Comparison of ENCODE assay signal across 22 cellular contexts in the genomic region with DNA sequence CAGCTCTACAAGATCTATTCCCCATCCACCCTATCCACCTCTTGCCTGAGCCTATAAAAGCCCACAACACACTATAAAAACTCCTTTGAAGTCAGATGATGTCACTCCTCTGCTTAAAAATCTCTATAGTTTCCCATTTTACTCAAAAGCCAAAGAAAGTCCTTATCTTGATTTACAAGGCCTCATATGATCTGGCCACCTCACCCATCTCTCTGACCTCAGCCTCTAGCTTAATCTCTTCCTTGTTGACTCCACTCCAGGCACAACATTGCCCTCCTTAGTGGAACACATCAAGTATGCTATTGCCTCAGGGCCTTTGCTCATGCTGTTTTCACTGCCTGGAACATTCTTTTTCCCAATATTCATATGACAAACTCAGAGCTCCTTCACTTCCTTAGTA. TPM values are rescaled to one million over a fixed set of nuclear protein-coding genes. Genes with fewer than 3 reads are reported as not detected.
DNase-seq lines count a peak whose midpoint lies in the region; TF ChIP-seq lines count a peak whose summit lies in the region.
"Had no signal": no experiment of that assay in that cellular context is flagged by ENCODE, and none has a peak within 500 bp of the region (broad histone marks: within the 10 kb centered on the region; RNA-seq: fewer than 3 reads in every experiment).

No MANE protein-coding gene starts in this region.

- DNase-seq in ELR (ENCODE audit: low read depth), result peak; percentile 75
- DNase-seq in OCI-M1 (lab: John Stamatoyannopoulos, UW), result peak; percentile 74
- no peak for DNase-seq in chondrocyte (ENCODE audit: low spot score)
- DNase-seq in kidney tubule cell (ENCODE audit: low spot score), result peak; percentile 51
- DNase-seq in Ammon's horn (ENCODE audit: low spot score), result no peak
- DNase-seq in NCI-H1436 (lab: John Stamatoyannopoulos, UW), result no peak
- no peak for DNase-seq in AG08396 (ENCODE audit: low spot score)
- no peak for DNase-seq in NCI-H1105 (lab: John Stamatoyannopoulos, UW)
- DNase-seq: activated CD4-positive, alpha-beta memory T cell treated with anti-CD3 and anti-CD28 coated beads for 36 hours; activated CD4-positive, CD25-positive, alpha-beta regulatory T cell; activated T-cell treated with anti-CD3 and anti-CD28 coated beads for 4 hours; amygdala; CD8-positive, alpha-beta memory T cell; DMS79 treated with DMSO at 0.1 percent for 48 hours; Kasumi-1; left ventricle myocardium inferior; NCI-H1417; NCI-H2171 treated with DMSO at 0.1 percent for 48 hours; stimulated activated CD4-positive, alpha-beta T cell treated with anti-CD3 and anti-CD28 coated beads, Interleukin-2, amount 100 ng/mL, for 24 hours; upper lobe of left lung had no signal

- H3K36me3 Mint-ChIP-seq in chondrocyte (ENCODE audit: low read depth), result no peaks in the 10 kb centered on the region
- H3K36me3 Mint-ChIP-seq: activated CD4-positive, alpha-beta memory T cell treated with anti-CD3 and anti-CD28 coated beads for 36 hours had no signal

- no peak for TF ChIP-seq CTCF in chondrocyte (IDR thresholded peaks at IDR 0.05)

- H3K4me3 Mint-ChIP-seq in chondrocyte (ENCODE audit: unreplicated experiment), result no peak overlapping the region
- H3K4me3 Mint-ChIP-seq: activated CD4-positive, alpha-beta memory T cell treated with anti-CD3 and anti-CD28 coated beads for 36 hours; CD8-positive, alpha-beta memory T cell; neural crest cell; stimulated activated naive CD8-positive, alpha-beta T cell treated with anti-CD3 and anti-CD28 coated beads, Interleukin-15, Interleukin-2, amounts not matched to agents 100 ng/mL and 50 ng/mL, for 24 hours had no signal

- H3K4me1 Mint-ChIP-seq in chondrocyte (ENCODE audit: low read depth), result peaks cover 88% of the 10 kb centered on the region
- H3K4me1 Mint-ChIP-seq: CD8-positive, alpha-beta memory T cell had no signal

- H3K9me3 Mint-ChIP-seq in chondrocyte (ENCODE audit: low read depth), result no peaks in the 10 kb centered on the region
- H3K9me3 Mint-ChIP-seq: activated CD4-positive, alpha-beta memory T cell treated with anti-CD3 and anti-CD28 coated beads for 36 hours; CD8-positive, alpha-beta memory T cell; stimulated activated naive CD8-positive, alpha-beta T cell treated with anti-CD3 and anti-CD28 coated beads, Interleukin-15, Interleukin-2, amounts not matched to agents 100 ng/mL and 50 ng/mL, for 24 hours had no signal

- H3K27ac Mint-ChIP-seq in chondrocyte (ENCODE audit: unreplicated experiment), result peak overlapping the region; percentile 6
- H3K27ac Mint-ChIP-seq: activated CD4-positive, alpha-beta memory T cell treated with anti-CD3 and anti-CD28 coated beads for 36 hours; CD8-positive, alpha-beta memory T cell; stimulated activated naive CD8-positive, alpha-beta T cell treated with anti-CD3 and anti-CD28 coated beads, Interleukin-15, Interleukin-2, amounts not matched to agents 100 ng/mL and 50 ng/mL, for 24 hours had no signal

- H3K27me3 Mint-ChIP-seq in chondrocyte (ENCODE audit: low read depth), result no peaks in the 10 kb centered on the region
- H3K27me3 Mint-ChIP-seq: activated CD4-positive, alpha-beta memory T cell treated with anti-CD3 and anti-CD28 coated beads for 36 hours; CD8-positive, alpha-beta memory T cell; stimulated activated naive CD8-positive, alpha-beta T cell treated with anti-CD3 and anti-CD28 coated beads, Interleukin-15, Interleukin-2, amounts not matched to agents 100 ng/mL and 50 ng/mL, for 24 hours had no signal

RNA-seq across cellular contexts. Expression of a gene that starts 33.3 kb away (rescaled TPM):
- total RNA-seq in chondrocyte, result 34.2 to 37.3 TPM (median 34.9 TPM) in 3 replicates

Comparison
In these comparisons a context has a peak if more than half of its experiments do, and no peak if none do; other contexts are left out.
1. DNase-seq: peak in ELR (single experiment), OCI-M1 (single experiment) and kidney tubule cell (single experiment); none in chondrocyte (single experiment), Ammon's horn (single experiment), NCI-H1436 (single experiment), AG08396 (single experiment) and NCI-H1105 (single experiment).